1 cellular context compared by ENCODE assay signal in genomic region chr10:47264797-47265281, GRCh38.
TF ChIP-seq lines count a peak whose summit lies in the region.

No MANE protein-coding gene starts in this region.

TF ChIP-seq in GM12878, 131 proteins besides CTCF, POLR2A, EP300 and RAD21:
- peak; percentile 28 to 66; a peak in 1 of 4 replicates for TF ChIP-seq BHLHE40 (IDR thresholded peaks at IDR 0.05; ENCODE audit: borderline replicate concordance in 1 of 2, low read depth in 2 of 2, low read length in 1 of 2)
- TF ChIP-seq NFXL1 (IDR thresholded peaks at IDR 0.05; ENCODE audit: borderline replicate concordance): no peak
